In genomic region chr11:78424334-78425270, GRCh38 we compare ENCODE assay signal across 8 cellular contexts. TPM values are rescaled to one million over a fixed set of nuclear protein-coding genes. Genes with fewer than 3 reads are reported as not detected.
DNase-seq lines count a peak whose midpoint lies in the region; ATAC-seq and TF ChIP-seq lines count a peak whose summit lies in the region.

No MANE protein-coding gene starts in this region.

- H3K9me3 ChIP-seq in Caco-2 (no peaks in the 10 kb centered on the region), hepatocyte (ENCODE audit: low read depth) (no peaks in the 10 kb centered on the region)

- no peaks in the 10 kb centered on the region for H3K9me2 ChIP-seq in hepatocyte (replicated peaks; ENCODE audit: insufficient read depth)

- no TSS peak for BruUV-seq in Caco-2 (replicated peaks; lab: Mats Ljungman, UMichigan)

- CTCF ChIA-PET in Caco-2 (lab: Charles Lee), result interaction anchor here (1.5 kb wide), 1 partner anchor 196 kb away, joined by 6 read pairs; no protein-coding TSS in a partner anchor

- no peak for TF ChIP-seq CTCF in Caco-2 (IDR thresholded peaks at IDR 0.05; ENCODE audit: insufficient read depth in 1 of 2, low read depth in 1 of 2, low read length in 1 of 2, severe bottlenecking in 1 of 2, unreplicated experiment in 1 of 2)
- TF ChIP-seq CTCF in hepatocyte (IDR thresholded peaks at IDR 0.05; ENCODE audit: poor library complexity), result no peak

- H3K4me1 ChIP-seq in Caco-2 (peaks cover 12% of the 10 kb centered on the region), hepatocyte (ENCODE audit: insufficient read depth) (peaks cover 7% of the 10 kb centered on the region)

- peaks cover 24% of the 10 kb centered on the region for H3K4me1 Mint-ChIP-seq in Caco-2 (ENCODE audit: low read depth, unreplicated experiment)

- no peaks in the 10 kb centered on the region for H3K27me3 Mint-ChIP-seq in Caco-2 (ENCODE audit: insufficient read depth, unreplicated experiment)

- peaks cover 6% of the 10 kb centered on the region for H3K36me3 Mint-ChIP-seq in Caco-2 (ENCODE audit: insufficient read depth, unreplicated experiment)

- POLR2A ChIA-PET in Caco-2 (lab: Charles Lee), result no interaction called here

- intact Hi-C loops in Caco-2 (cut with micrococcal nuclease; ENCODE audit: unreplicated experiment), result no loop called here

- no peaks in the 10 kb centered on the region for H3K9me3 Mint-ChIP-seq in Caco-2 (ENCODE audit: unreplicated experiment)

- H3K4me3 ChIP-seq in Caco-2 (ENCODE audit: low read depth, low read length) (no peak overlapping the region), hepatocyte (no peak overlapping the region)

- no peaks in the 10 kb centered on the region for H3K79me2 ChIP-seq in hepatocyte

- no peak overlapping the region for H3K4me3 Mint-ChIP-seq in Caco-2 (ENCODE audit: unreplicated experiment)

- peak overlapping the region; percentile 20 for H3K4me2 ChIP-seq in hepatocyte

- no peak for DNase-seq in Caco-2
- DNase-seq in NOMO-1 treated with dmso at 0.1 percent for 144 hours (lab: John Stamatoyannopoulos, UW; ENCODE audit: unreplicated experiment), result peak; percentile 83
- no peak for DNase-seq in hepatocyte (ENCODE audit: low spot score)
- no peak for DNase-seq in A172 (ENCODE audit: low spot score)
- DNase-seq in NCI-H524 treated with DMSO at 0.1 percent for 48 hours (lab: John Stamatoyannopoulos, UW), result no peak
- no peak for DNase-seq in stimulated activated CD8-positive, alpha-beta memory T cell treated with anti-CD3 and anti-CD28 coated beads, Interleukin-4, amount 100 ng/mL, for 48 hours
- DNase-seq in stimulated activated CD4-positive, alpha-beta T cell treated with anti-CD3 and anti-CD28 coated beads, Interleukin-4, amount 100 ng/mL, for 1 hour, result no peak

- ATAC-seq in GM21737 (IDR thresholded peaks at IDR 0.05; ENCODE audit: unreplicated experiment), result peak; percentile 35

- no peak overlapping the region for H2AFZ ChIP-seq in hepatocyte

- no peaks in the 10 kb centered on the region for H3K36me3 ChIP-seq in Caco-2 (ENCODE audit: control insufficient read depth, insufficient read depth, low read length)
- H3K36me3 ChIP-seq in hepatocyte (replicated peaks; ENCODE audit: insufficient read depth, low read depth), result no peaks in the 10 kb centered on the region

- no peaks in the 10 kb centered on the region for H4K20me1 ChIP-seq in hepatocyte (ENCODE audit: insufficient read depth, poor library complexity, severe bottlenecking)

- H3K27me3 ChIP-seq in Caco-2 (replicated peaks; ENCODE audit: control insufficient read depth, insufficient read depth, low read length) (no peaks in the 10 kb centered on the region), hepatocyte (no peaks in the 10 kb centered on the region)

- H3K27ac Mint-ChIP-seq in Caco-2 (ENCODE audit: unreplicated experiment), result peak overlapping the region; percentile 14

- 83% methylated on average over 7 of the region's 7 CpGs for WGBS in hepatocyte (ENCODE audit: low lambda C conversion rate, missing lambda C conversion rate)

- H3K27ac ChIP-seq in hepatocyte, result peak overlapping the region; percentile 62

RNA-seq across cellular contexts. Expression of gene GAB2, which starts 7.0 kb away (rescaled TPM):
- total RNA-seq in Caco-2 (2022), result 58.6 and 67.3 TPM in 2 replicates
- 10.2 TPM in 2 replicates for total RNA-seq in hepatocyte
- 4.9 and 7.8 TPM in 2 replicates for polyA plus RNA-seq in hepatocyte
- 12.1 and 18.3 TPM in 2 replicates for total RNA-seq in A172 (2014; rRNA removed; shearing (Covaris generic))
